ENCODE assay signal across 29 cellular contexts in genomic region chr12:130141901-130142683, GRCh38. TPM values are rescaled to one million over a fixed set of nuclear protein-coding genes. Genes with fewer than 3 reads are reported as not detected.
"Had no signal": no experiment of that assay in that cellular context is flagged by ENCODE, and none has a peak within 500 bp of the region (broad histone marks: within the 10 kb centered on the region; RNA-seq: fewer than 3 reads in every experiment).

No MANE protein-coding gene starts in this region.

- H3K4me1 ChIP-seq: adrenal gland, body of pancreas, breast epithelium, SJSA1 had no signal

- H3K4me3 ChIP-seq: adrenal gland, body of pancreas, breast epithelium, MG63, SJSA1 had no signal

- H3K27ac ChIP-seq: adrenal gland, body of pancreas, SJSA1 had no signal

- H3K36me3 ChIP-seq: adrenal gland, breast epithelium, MG63, SJSA1 had no signal

- DNase-seq: activated CD4-positive, alpha-beta T cell treated with anti-CD3 and anti-CD28 coated beads for 36 hours; activated CD4-positive, alpha-beta T cell treated with anti-CD3 and anti-CD28 coated beads, Interleukin-2, amount 10 ng/mL, durations not matched to agents 7 days and 5 days; activated CD4-positive, alpha-beta T cell treated with anti-CD3 and anti-CD28 coated beads, Interleukin-2, amount 50 U/mL, for 48 hours; activated CD8-positive, alpha-beta T cell treated with anti-CD3 and anti-CD28 coated beads, Interleukin-2, amount 10 ng/mL, durations not matched to agents 7 days and 5 days; activated gamma-delta T cell; activated naive CD4-positive, alpha-beta T cell treated with Interleukin-2 at 50 U/mL for 16 hours; activated naive CD8-positive, alpha-beta T cell treated with anti-CD3 and anti-CD28 coated beads, Interleukin-2, amount 10 ng/mL, durations not matched to agents 7 days and 5 days; activated T-cell treated with anti-CD3 and anti-CD28 coated beads, Interleukin-2, amount 50 U/mL, for 24 hours; adrenal gland; body of pancreas; Kasumi-1; KG1; NCI-H1048; NCI-H1105 treated with DMSO at 0.1 percent for 48 hours; NCI-H1436; NCI-H1694; NCI-H1930; NCI-H2081 treated with DMSO at 0.1 percent for 48 hours; NCI-H345; NCI-H524 treated with DMSO at 0.1 percent for 48 hours; SHP77 treated with DMSO at 0.1 percent for 48 hours; SK-N-SH had no signal

- H3K9me3 ChIP-seq: adrenal gland, body of pancreas, breast epithelium, MG63, SJSA1, SK-N-SH had no signal

- H3K4me2 ChIP-seq: SK-N-SH had no signal

- H3K27me3 ChIP-seq: body of pancreas, breast epithelium, SJSA1 had no signal

RNA-seq across cellular contexts. Expression of gene FZD10, which starts 20.2 kb away (rescaled TPM):
- total RNA-seq: activated CD4-positive, alpha-beta T cell treated with anti-CD3 and anti-CD28 coated beads for 36 hours; activated CD4-positive, alpha-beta T cell treated with anti-CD3 and anti-CD28 coated beads, Interleukin-2, amount 10 ng/mL, durations not matched to agents 7 days and 5 days; activated CD8-positive, alpha-beta T cell treated with anti-CD3 and anti-CD28 coated beads, Interleukin-2, amount 10 ng/mL, durations not matched to agents 7 days and 5 days; activated naive CD8-positive, alpha-beta T cell treated with anti-CD3 and anti-CD28 coated beads, Interleukin-2, amount 10 ng/mL, durations not matched to agents 7 days and 5 days; activated T-helper 2 cell treated with anti-CD3 and anti-CD28 coated beads, Interferon-gamma antibody, Interleukin-2, Interleukin-4, amounts not matched to agents 10 μg/mL and 5 μg/mL and 100 μg/mL, durations not matched to agents 14 hours and 24 hours and 36 hours; astrocyte; NCI-H460; RPMI7951; SJSA1 had no signal
- polyA plus RNA-seq: SK-N-SH had no signal
